Comparison of ENCODE assay signal across 30 cellular contexts in genomic region chr5:150525163-150525562, GRCh38. TPM values are rescaled to one million over a fixed set of nuclear protein-coding genes. Genes with fewer than 3 reads are reported as not detected.
DNase-seq lines count a peak whose midpoint lies in the region; ATAC-seq and TF ChIP-seq lines count a peak whose summit lies in the region.
"Had no signal": no experiment of that assay in that cellular context is flagged by ENCODE, and none has a peak within 500 bp of the region (broad histone marks: within the 10 kb centered on the region; RNA-seq: fewer than 3 reads in every experiment).

No MANE protein-coding gene starts in this region.

- H3K4me1 Mint-ChIP-seq in glutamatergic neuron (ENCODE audit: low read depth, unreplicated experiment) = peaks cover 43% of the 10 kb centered on the region
- H3K4me1 Mint-ChIP-seq: activated naive CD4-positive, alpha-beta T cell treated with anti-CD3 and anti-CD28 coated beads, Interleukin-2, amount 50 U/mL, for 24 hours had no signal

- no peak overlapping the region for H2BK120ac ChIP-seq in neuronal stem cell (ENCODE audit: low read depth, low read length)

- no peak overlapping the region for H3K4ac ChIP-seq in neuronal stem cell (ENCODE audit: low read length)

- H2AK5ac ChIP-seq in neuronal stem cell (ENCODE audit: low read depth, low read length) = no peak overlapping the region

- peak overlapping the region; percentile 68 for H3K23ac ChIP-seq in neuronal stem cell (ENCODE audit: low read depth, low read length, poor library complexity)

- H3K4me3 ChIP-seq in heart left ventricle (no peak overlapping the region), neuronal stem cell (ENCODE audit: low read length in 2 of 2) (no peak overlapping the region), upper lobe of left lung (no peak overlapping the region), MM.1S (ENCODE audit: low read length) (no peak overlapping the region)
- H3K4me3 ChIP-seq: GM12878, SK-N-MC, tibial artery had no signal

- 38 to 70% (median 61%) methylated on average over 6 to 8 of the region's 8 CpGs for WGBS in heart left ventricle, 4 donors
- WGBS in neuronal stem cell (ENCODE audit: extremely low coverage in 2 of 2, insufficient read length in 2 of 2, insufficient replicate concordance in 1 of 2), 2 donors = no CpG with 5 or more reads among the region's 8 CpGs
- WGBS in upper lobe of left lung, 2 donors = 83 to 90% methylated on average over 5 to 6 of the region's 8 CpGs

- no peak overlapping the region for H2BK12ac ChIP-seq in neuronal stem cell (ENCODE audit: low read length)

- peaks cover 24% of the 10 kb centered on the region for H3K79me1 ChIP-seq in neuronal stem cell (ENCODE audit: low read depth, low read length)

- no peaks in the 10 kb centered on the region for H3K27me3 ChIP-seq in heart left ventricle
- no peaks in the 10 kb centered on the region for H3K27me3 ChIP-seq in neuronal stem cell (ENCODE audit: control insufficient read depth in 3 of 3, insufficient read depth in 3 of 3, low read depth in 1 of 3, low read length in 3 of 3)
- H3K27me3 ChIP-seq in upper lobe of left lung = no peaks in the 10 kb centered on the region
- H3K27me3 ChIP-seq in MM.1S (replicated peaks; ENCODE audit: insufficient read depth, low read length) = no peaks in the 10 kb centered on the region
- H3K27me3 ChIP-seq: tibial artery had no signal

- H3K27me3 Mint-ChIP-seq in glutamatergic neuron (ENCODE audit: unreplicated experiment) = peaks cover 5% of the 10 kb centered on the region
- H3K27me3 Mint-ChIP-seq: activated naive CD4-positive, alpha-beta T cell treated with anti-CD3 and anti-CD28 coated beads, Interleukin-2, amount 50 U/mL, for 24 hours; progenitor cell of endocrine pancreas had no signal

- no peaks in the 10 kb centered on the region for H4K20me1 ChIP-seq in MM.1S (ENCODE audit: insufficient read depth, low read length)

- H3K9me2 ChIP-seq in MM.1S (replicated peaks; ENCODE audit: insufficient read depth, low read length) = no peaks in the 10 kb centered on the region

- intact Hi-C loops in heart left ventricle (cut with DNase I) (loop anchor here in 1 of 10 donors (2.0 kb wide), 1 partner anchor 66 kb away; no protein-coding TSS in a partner anchor), Right ventricle myocardium superior (cut with DNase I) (no loop called here)

- no peaks in the 10 kb centered on the region; the same call in none of the 2 replicates for H3K79me2 ChIP-seq in MM.1S (ENCODE audit: low read length)

- H4K8ac ChIP-seq in neuronal stem cell (ENCODE audit: low read depth, low read length) = no peak overlapping the region

- H3K18ac ChIP-seq in neuronal stem cell (ENCODE audit: low read length) = peak overlapping the region; percentile 29

- no peak overlapping the region for H2BK5ac ChIP-seq in neuronal stem cell (ENCODE audit: low read length)

- H2AFZ ChIP-seq in neuronal stem cell (ENCODE audit: low read length) = no peak overlapping the region
- H2AFZ ChIP-seq in MM.1S (ENCODE audit: low read length) = no peak overlapping the region

- H3K9ac ChIP-seq in neuronal stem cell (ENCODE audit: low read depth, low read length, poor library complexity) (no peak overlapping the region), MM.1S (ENCODE audit: low read length) (no peak overlapping the region)

- H3K9me3 ChIP-seq in heart left ventricle = no peaks in the 10 kb centered on the region
- no peaks in the 10 kb centered on the region for H3K9me3 ChIP-seq in neuronal stem cell (replicated peaks in 1 of 2; ENCODE audit: control insufficient read depth in 2 of 2, insufficient read depth in 1 of 2, low read depth in 1 of 2, low read length in 2 of 2)
- no peaks in the 10 kb centered on the region for H3K9me3 ChIP-seq in upper lobe of left lung
- no peaks in the 10 kb centered on the region for H3K9me3 ChIP-seq in MM.1S (replicated peaks; ENCODE audit: insufficient read depth, low read length)
- H3K9me3 ChIP-seq: tibial artery had no signal

- H3K14ac ChIP-seq in neuronal stem cell (ENCODE audit: low read length) = no peak overlapping the region

- peaks cover 0 to 48% (median 28%) of the 10 kb centered on the region in 9 donors for H3K36me3 ChIP-seq in heart left ventricle
- peaks cover 26 to 84% of the 10 kb centered on the region in 2 donors for H3K36me3 ChIP-seq in neuronal stem cell (replicated peaks in 1 of 2; ENCODE audit: control insufficient read depth in 2 of 2, insufficient read depth in 2 of 2, low read length in 2 of 2)
- peaks cover 7 to 32% (median 25%) of the 10 kb centered on the region in 4 donors for H3K36me3 ChIP-seq in upper lobe of left lung
- H3K36me3 ChIP-seq in MM.1S (replicated peaks; ENCODE audit: insufficient read depth, low read length) = no peaks in the 10 kb centered on the region; the same call in 1 of the 2 replicates

- H3K27ac ChIP-seq in heart left ventricle (peak overlapping the region in 10 of 12 donors; percentile 12 to 89 (median 60)), neuronal stem cell (replicated peaks; ENCODE audit: low read length) (no peak overlapping the region), upper lobe of left lung (peak overlapping the region; percentile 15 to 73 (median 31)), MM.1S (ENCODE audit: low read length) (no peak overlapping the region)
- H3K27ac ChIP-seq: SK-N-MC, tibial artery, WERI-Rb-1 had no signal

- peak in 1 of 5 donors; percentile 31 for DNase-seq in heart left ventricle
- DNase-seq in Right ventricle myocardium superior = no peak
- no peak for DNase-seq in glutamatergic neuron
- DNase-seq in neuronal stem cell (ENCODE audit: low spot score) = no peak
- DNase-seq in upper lobe of left lung = no peak
- no peak for DNase-seq in foreskin melanocyte
- no peak for DNase-seq in MM.1S
- DNase-seq: activated CD4-positive, alpha-beta T cell treated with anti-CD3 and anti-CD28 coated beads, Interleukin-2, amount 50 U/mL, for 1 hour; aorta; DMS79 treated with DMSO at 0.1 percent for 48 hours; effector CD8-positive, alpha-beta T cell; kidney glomerular epithelial cell; midbrain; NCI-H1105; NCI-H2107; NCI-H446 treated with DMSO at 0.1 percent for 48 hours; nephron progenitor cell; NK-92 treated with Interleukin-12 subunit alpha and Interleukin-12 subunit beta, amount 100 ng/mL, for 24 hours; stimulated activated CD4-positive, alpha-beta T cell treated with anti-CD3 and anti-CD28 coated beads, Interleukin-4, amount 100 ng/mL, for 1 hour; stimulated activated naive CD4-positive, alpha-beta T cell; T-helper 2 cell; tibial artery; WERI-Rb-1 had no signal

- no peak overlapping the region for H4K91ac ChIP-seq in neuronal stem cell (ENCODE audit: low read depth, low read length, poor library complexity)

- peaks cover 11% of the 10 kb centered on the region for H3K9me3 Mint-ChIP-seq in glutamatergic neuron (ENCODE audit: unreplicated experiment)
- H3K9me3 Mint-ChIP-seq: activated naive CD4-positive, alpha-beta T cell treated with anti-CD3 and anti-CD28 coated beads, Interleukin-2, amount 50 U/mL, for 24 hours; activated T-helper 1 cell treated with anti-CD3 and anti-CD28 coated beads, Interleukin-12 subunit alpha, Interleukin-12 subunit beta, Interleukin-2, Interleukin-4 antibody, amounts not matched to agents 30 ng/mL and 10 ng/mL and 1 ng/mL, durations not matched to agents 14 hours and 24 hours and 36 hours; nephron progenitor cell had no signal

- TF ChIP-seq POLR2A in heart left ventricle (IDR thresholded peaks at IDR 0.05) (no peak), upper lobe of left lung (IDR thresholded peaks at IDR 0.05) (no peak)

- H3K27ac Mint-ChIP-seq in glutamatergic neuron (ENCODE audit: unreplicated experiment) = peak overlapping the region; percentile 71
- H3K27ac Mint-ChIP-seq: activated naive CD4-positive, alpha-beta T cell treated with anti-CD3 and anti-CD28 coated beads, Interleukin-2, amount 50 U/mL, for 24 hours; activated T-helper 1 cell treated with anti-CD3 and anti-CD28 coated beads, Interleukin-12 subunit alpha, Interleukin-12 subunit beta, Interleukin-2, Interleukin-4 antibody, amounts not matched to agents 30 ng/mL and 10 ng/mL and 1 ng/mL, durations not matched to agents 14 hours and 24 hours and 36 hours; nephron progenitor cell had no signal

- ATAC-seq in heart left ventricle (no peak), Right ventricle myocardium superior (ENCODE audit: poor library complexity) (no peak), upper lobe of left lung (ENCODE audit: low FRiP score in 2 of 2) (no peak), HG03342 (IDR thresholded peaks at IDR 0.05; ENCODE audit: unreplicated experiment) (no peak)
- ATAC-seq: esophagus mucosa, GM12878 had no signal

- no peak overlapping the region for H3K4me2 ChIP-seq in neuronal stem cell (ENCODE audit: insufficient read depth, low read length, poor library complexity, severe bottlenecking)
- H3K4me2 ChIP-seq in MM.1S (ENCODE audit: low read depth, low read length) = no peak overlapping the region

- no peaks in the 10 kb centered on the region for H3F3A ChIP-seq in MM.1S (ENCODE audit: insufficient read depth, low read length)

- H3K4me1 ChIP-seq in heart left ventricle = peaks cover 16 to 85% (median 66%) of the 10 kb centered on the region in 12 donors
- H3K4me1 ChIP-seq in neuronal stem cell (ENCODE audit: control insufficient read depth in 2 of 2, insufficient read depth in 1 of 2, low read depth in 1 of 2, low read length in 2 of 2) = peaks cover 10 to 21% of the 10 kb centered on the region in 2 donors
- peaks cover 54 to 82% (median 59%) of the 10 kb centered on the region in 4 donors for H3K4me1 ChIP-seq in upper lobe of left lung
- H3K4me1 ChIP-seq in MM.1S (ENCODE audit: low read length) = no peaks in the 10 kb centered on the region

- no peak overlapping the region for H3K4me3 Mint-ChIP-seq in glutamatergic neuron (ENCODE audit: unreplicated experiment)
- H3K4me3 Mint-ChIP-seq: activated naive CD4-positive, alpha-beta T cell treated with anti-CD3 and anti-CD28 coated beads, Interleukin-2, amount 50 U/mL, for 24 hours; activated T-helper 1 cell treated with anti-CD3 and anti-CD28 coated beads, Interleukin-12 subunit alpha, Interleukin-12 subunit beta, Interleukin-2, Interleukin-4 antibody, amounts not matched to agents 30 ng/mL and 10 ng/mL and 1 ng/mL, durations not matched to agents 14 hours and 24 hours and 36 hours; nephron progenitor cell had no signal

- no peaks in the 10 kb centered on the region for H3K36me3 Mint-ChIP-seq in glutamatergic neuron (ENCODE audit: unreplicated experiment)
- H3K36me3 Mint-ChIP-seq: activated naive CD4-positive, alpha-beta T cell treated with anti-CD3 and anti-CD28 coated beads, Interleukin-2, amount 50 U/mL, for 24 hours had no signal

- TF ChIP-seq EP300 in upper lobe of left lung (IDR thresholded peaks at IDR 0.05) = no peak

- TF ChIP-seq CTCF in heart left ventricle (IDR thresholded peaks at IDR 0.05) = no peak
- no peak for TF ChIP-seq CTCF in glutamatergic neuron (IDR thresholded peaks at IDR 0.05; ENCODE audit: partially characterized antibody, unreplicated experiment)
- no peak for TF ChIP-seq CTCF in upper lobe of left lung (IDR thresholded peaks at IDR 0.05)
- no peak for TF ChIP-seq CTCF in MM.1S (IDR thresholded peaks at IDR 0.05; ENCODE audit: low read length)

- no peak overlapping the region for H2BK15ac ChIP-seq in neuronal stem cell (ENCODE audit: low read length)

RNA-seq across cellular contexts. Expression of gene NDST1, which starts 17.2 kb away (rescaled TPM):
- total RNA-seq in heart left ventricle (100 to 1,000 TPM in 2 of 9 donors, 10 to 100 TPM in 7; 50.2 to 156 (median 68.5) TPM), Right ventricle myocardium superior (50.8 TPM), glutamatergic neuron (ENCODE audit: unreplicated experiment) (160 TPM), upper lobe of left lung (100 to 1,000 TPM in 5 of 6 donors, 10 to 100 TPM in 1; 81.7 to 265 (median 166) TPM)
- polyA plus RNA-seq in heart left ventricle = 10 to 100 TPM; 32.1 to 53.5 TPM
- polyA plus RNA-seq in neuronal stem cell (2013, experiment 1 of 2) = 27.1 TPM
- 25.9 TPM for polyA plus RNA-seq in neuronal stem cell (2013, experiment 2 of 2)

Comparison
In these comparisons a context has a peak if more than half of its experiments do, and no peak if none do; other contexts are left out.
1. H3K27ac ChIP-seq: peak in heart left ventricle (10 of 12) and upper lobe of left lung (4 of 4); none in neuronal stem cell (single experiment) and MM.1S (single experiment).